ENCODE assay signal across 1 cellular context in the genomic region with DNA sequence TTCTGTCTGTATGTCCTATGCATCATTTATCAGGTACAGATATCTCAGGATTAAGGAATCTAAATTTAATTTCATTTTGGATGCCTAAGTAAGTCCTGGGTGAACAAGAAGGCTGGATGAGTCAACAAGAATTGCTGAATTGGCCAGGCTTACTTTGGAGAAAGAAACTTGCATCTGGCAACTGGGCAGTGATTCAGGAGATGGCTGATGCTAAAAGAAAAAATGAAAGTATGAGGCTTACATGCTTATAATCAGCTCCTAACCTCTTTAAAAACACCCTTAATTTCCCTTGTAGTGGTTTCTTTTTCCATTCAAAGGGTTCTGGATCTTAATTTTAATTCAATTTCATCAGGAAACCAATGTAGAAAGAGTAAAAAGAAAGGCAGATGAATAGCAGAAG.
TF ChIP-seq lines count a peak whose summit lies in the region.

No MANE protein-coding gene starts in this region.

TF ChIP-seq in SK-N-SH, 30 proteins besides CTCF, POLR2A, EP300 and RAD21 (continued from another document):
- TF ChIP-seq, protein P1, sequence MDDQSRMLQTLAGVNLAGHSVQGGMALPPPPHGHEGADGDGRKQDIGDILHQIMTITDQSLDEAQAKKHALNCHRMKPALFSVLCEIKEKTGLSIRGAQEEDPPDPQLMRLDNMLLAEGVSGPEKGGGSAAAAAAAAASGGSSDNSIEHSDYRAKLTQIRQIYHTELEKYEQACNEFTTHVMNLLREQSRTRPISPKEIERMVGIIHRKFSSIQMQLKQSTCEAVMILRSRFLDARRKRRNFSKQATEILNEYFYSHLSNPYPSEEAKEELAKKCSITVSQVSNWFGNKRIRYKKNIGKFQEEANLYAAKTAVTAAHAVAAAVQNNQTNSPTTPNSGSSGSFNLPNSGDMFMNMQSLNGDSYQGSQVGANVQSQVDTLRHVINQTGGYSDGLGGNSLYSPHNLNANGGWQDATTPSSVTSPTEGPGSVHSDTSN (IDR thresholded peaks at IDR 0.05), result no peak
- TF ChIP-seq, protein P2, sequence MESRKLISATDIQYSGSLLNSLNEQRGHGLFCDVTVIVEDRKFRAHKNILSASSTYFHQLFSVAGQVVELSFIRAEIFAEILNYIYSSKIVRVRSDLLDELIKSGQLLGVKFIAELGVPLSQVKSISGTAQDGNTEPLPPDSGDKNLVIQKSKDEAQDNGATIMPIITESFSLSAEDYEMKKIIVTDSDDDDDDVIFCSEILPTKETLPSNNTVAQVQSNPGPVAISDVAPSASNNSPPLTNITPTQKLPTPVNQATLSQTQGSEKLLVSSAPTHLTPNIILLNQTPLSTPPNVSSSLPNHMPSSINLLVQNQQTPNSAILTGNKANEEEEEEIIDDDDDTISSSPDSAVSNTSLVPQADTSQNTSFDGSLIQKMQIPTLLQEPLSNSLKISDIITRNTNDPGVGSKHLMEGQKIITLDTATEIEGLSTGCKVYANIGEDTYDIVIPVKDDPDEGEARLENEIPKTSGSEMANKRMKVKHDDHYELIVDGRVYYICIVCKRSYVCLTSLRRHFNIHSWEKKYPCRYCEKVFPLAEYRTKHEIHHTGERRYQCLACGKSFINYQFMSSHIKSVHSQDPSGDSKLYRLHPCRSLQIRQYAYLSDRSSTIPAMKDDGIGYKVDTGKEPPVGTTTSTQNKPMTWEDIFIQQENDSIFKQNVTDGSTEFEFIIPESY (IDR thresholded peaks at IDR 0.05; ENCODE audit: borderline replicate concordance, low read depth), result no peak
- TF ChIP-seq FOXM1 (IDR thresholded peaks at IDR 0.05; ENCODE audit: low read depth) (no peak), TAF1 (IDR thresholded peaks at IDR 0.05; ENCODE audit: borderline replicate concordance, low read depth, low read length) (no peak), FOXJ3 (CRISPR knock-in tag; IDR thresholded peaks at IDR 0.05) (no peak), RXRA (IDR thresholded peaks at IDR 0.05; ENCODE audit: borderline replicate concordance, low read depth) (no peak), RCOR1 (IDR thresholded peaks at IDR 0.05; ENCODE audit: low read length) (no peak), MEF2A (IDR thresholded peaks at IDR 0.05; ENCODE audit: borderline replicate concordance, low read depth) (no peak), JUND (IDR thresholded peaks at IDR 0.05) (0 out of 2 replicates have a peak, but pooled peaks have one; percentile 21), CHD2 (IDR thresholded peaks at IDR 0.05; ENCODE audit: low read length, partially characterized antibody) (no peak), EZH2phosphoT487 (IDR thresholded peaks at IDR 0.05; ENCODE audit: borderline replicate concordance, low read depth) (no peak), MXI1 (IDR thresholded peaks at IDR 0.05; ENCODE audit: low read depth, low read length) (no peak), ELF1 (IDR thresholded peaks at IDR 0.05) (no peak)
- TF ChIP-seq, protein P3, sequence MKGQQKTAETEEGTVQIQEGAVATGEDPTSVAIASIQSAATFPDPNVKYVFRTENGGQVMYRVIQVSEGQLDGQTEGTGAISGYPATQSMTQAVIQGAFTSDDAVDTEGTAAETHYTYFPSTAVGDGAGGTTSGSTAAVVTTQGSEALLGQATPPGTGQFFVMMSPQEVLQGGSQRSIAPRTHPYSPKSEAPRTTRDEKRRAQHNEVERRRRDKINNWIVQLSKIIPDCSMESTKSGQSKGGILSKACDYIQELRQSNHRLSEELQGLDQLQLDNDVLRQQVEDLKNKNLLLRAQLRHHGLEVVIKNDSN (IDR thresholded peaks at IDR 0.05; ENCODE audit: borderline replicate concordance, low read depth), result no peak
- TF ChIP-seq, protein P4, sequence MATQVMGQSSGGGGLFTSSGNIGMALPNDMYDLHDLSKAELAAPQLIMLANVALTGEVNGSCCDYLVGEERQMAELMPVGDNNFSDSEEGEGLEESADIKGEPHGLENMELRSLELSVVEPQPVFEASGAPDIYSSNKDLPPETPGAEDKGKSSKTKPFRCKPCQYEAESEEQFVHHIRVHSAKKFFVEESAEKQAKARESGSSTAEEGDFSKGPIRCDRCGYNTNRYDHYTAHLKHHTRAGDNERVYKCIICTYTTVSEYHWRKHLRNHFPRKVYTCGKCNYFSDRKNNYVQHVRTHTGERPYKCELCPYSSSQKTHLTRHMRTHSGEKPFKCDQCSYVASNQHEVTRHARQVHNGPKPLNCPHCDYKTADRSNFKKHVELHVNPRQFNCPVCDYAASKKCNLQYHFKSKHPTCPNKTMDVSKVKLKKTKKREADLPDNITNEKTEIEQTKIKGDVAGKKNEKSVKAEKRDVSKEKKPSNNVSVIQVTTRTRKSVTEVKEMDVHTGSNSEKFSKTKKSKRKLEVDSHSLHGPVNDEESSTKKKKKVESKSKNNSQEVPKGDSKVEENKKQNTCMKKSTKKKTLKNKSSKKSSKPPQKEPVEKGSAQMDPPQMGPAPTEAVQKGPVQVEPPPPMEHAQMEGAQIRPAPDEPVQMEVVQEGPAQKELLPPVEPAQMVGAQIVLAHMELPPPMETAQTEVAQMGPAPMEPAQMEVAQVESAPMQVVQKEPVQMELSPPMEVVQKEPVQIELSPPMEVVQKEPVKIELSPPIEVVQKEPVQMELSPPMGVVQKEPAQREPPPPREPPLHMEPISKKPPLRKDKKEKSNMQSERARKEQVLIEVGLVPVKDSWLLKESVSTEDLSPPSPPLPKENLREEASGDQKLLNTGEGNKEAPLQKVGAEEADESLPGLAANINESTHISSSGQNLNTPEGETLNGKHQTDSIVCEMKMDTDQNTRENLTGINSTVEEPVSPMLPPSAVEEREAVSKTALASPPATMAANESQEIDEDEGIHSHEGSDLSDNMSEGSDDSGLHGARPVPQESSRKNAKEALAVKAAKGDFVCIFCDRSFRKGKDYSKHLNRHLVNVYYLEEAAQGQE (IDR thresholded peaks at IDR 0.05; ENCODE audit: low read depth, low read length), result no peak
